1 cellular context compared by ENCODE assay signal in the genomic region with DNA sequence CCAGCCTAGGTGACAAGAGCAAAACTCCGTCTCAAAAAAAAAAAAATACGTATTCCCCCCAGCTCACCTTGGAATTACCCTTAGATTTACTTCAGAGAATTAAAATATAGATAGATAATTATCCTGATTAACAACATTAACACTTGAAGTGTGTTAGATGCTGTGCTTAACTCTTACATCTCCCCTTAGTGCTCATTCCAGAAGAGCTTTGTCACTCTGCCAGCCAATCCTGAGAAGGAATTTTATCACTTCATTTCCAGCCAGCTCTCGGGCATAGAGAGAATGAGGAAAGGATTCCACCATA.
TF ChIP-seq lines count a peak whose summit lies in the region.

No MANE protein-coding gene starts in this region.

TF ChIP-seq in GM12878, 131 proteins besides CTCF, POLR2A, EP300 and RAD21:
- TF ChIP-seq ESRRA (IDR thresholded peaks at IDR 0.05; ENCODE audit: low read length) (no peak), YBX1 (IDR thresholded peaks at IDR 0.05) (no peak), ZNF274 (IDR thresholded peaks at IDR 0.05; ENCODE audit: insufficient read depth, insufficient read length) (no peak), ASH2L (IDR thresholded peaks at IDR 0.05; ENCODE audit: borderline replicate concordance, low read depth) (no peak), SIN3A (IDR thresholded peaks at IDR 0.05; ENCODE audit: low read depth, low read length) (no peak), POLR2AphosphoS5 (IDR thresholded peaks at IDR 0.05; ENCODE audit: low read length) (no peak), CHD2 (IDR thresholded peaks at IDR 0.05; ENCODE audit: borderline replicate concordance, low read depth, low read length) (no peak), FOXM1 (IDR thresholded peaks at IDR 0.05; ENCODE audit: low read depth, low read length) (no peak), PML (IDR thresholded peaks at IDR 0.05; ENCODE audit: low read length) (no peak), ZNF207 (IDR thresholded peaks at IDR 0.05; ENCODE audit: borderline replicate concordance) (no peak), TBL1XR1 (IDR thresholded peaks at IDR 0.05; ENCODE audit: low read depth, low read length) (no peak), LARP7 (IDR thresholded peaks at IDR 0.05) (no peak), RELA (IDR thresholded peaks at IDR 0.05; ENCODE audit: borderline replicate concordance, partially characterized antibody) (no peak), TCF7 (IDR thresholded peaks at IDR 0.05; ENCODE audit: borderline replicate concordance) (no peak), CEBPB (IDR thresholded peaks at IDR 0.05; ENCODE audit: borderline replicate concordance in 1 of 2, low read depth in 2 of 2, low read length in 2 of 2) (no peak)
- TF ChIP-seq, protein P1, sequence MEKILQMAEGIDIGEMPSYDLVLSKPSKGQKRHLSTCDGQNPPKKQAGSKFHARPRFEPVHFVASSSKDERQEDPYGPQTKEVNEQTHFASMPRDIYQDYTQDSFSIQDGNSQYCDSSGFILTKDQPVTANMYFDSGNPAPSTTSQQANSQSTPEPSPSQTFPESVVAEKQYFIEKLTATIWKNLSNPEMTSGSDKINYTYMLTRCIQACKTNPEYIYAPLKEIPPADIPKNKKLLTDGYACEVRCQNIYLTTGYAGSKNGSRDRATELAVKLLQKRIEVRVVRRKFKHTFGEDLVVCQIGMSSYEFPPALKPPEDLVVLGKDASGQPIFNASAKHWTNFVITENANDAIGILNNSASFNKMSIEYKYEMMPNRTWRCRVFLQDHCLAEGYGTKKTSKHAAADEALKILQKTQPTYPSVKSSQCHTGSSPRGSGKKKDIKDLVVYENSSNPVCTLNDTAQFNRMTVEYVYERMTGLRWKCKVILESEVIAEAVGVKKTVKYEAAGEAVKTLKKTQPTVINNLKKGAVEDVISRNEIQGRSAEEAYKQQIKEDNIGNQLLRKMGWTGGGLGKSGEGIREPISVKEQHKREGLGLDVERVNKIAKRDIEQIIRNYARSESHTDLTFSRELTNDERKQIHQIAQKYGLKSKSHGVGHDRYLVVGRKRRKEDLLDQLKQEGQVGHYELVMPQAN (conservative IDR thresholded peaks at IDR 0.05): no peak
- TF ChIP-seq, protein P2, sequence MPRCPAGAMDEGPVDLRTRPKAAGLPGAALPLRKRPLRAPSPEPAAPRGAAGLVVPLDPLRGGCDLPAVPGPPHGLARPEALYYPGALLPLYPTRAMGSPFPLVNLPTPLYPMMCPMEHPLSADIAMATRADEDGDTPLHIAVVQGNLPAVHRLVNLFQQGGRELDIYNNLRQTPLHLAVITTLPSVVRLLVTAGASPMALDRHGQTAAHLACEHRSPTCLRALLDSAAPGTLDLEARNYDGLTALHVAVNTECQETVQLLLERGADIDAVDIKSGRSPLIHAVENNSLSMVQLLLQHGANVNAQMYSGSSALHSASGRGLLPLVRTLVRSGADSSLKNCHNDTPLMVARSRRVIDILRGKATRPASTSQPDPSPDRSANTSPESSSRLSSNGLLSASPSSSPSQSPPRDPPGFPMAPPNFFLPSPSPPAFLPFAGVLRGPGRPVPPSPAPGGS (IDR thresholded peaks at IDR 0.05; ENCODE audit: borderline replicate concordance, insufficient read depth, low read depth, low read length, poor library complexity, severe bottlenecking): no peak
